ENCODE assay signal across 22 cellular contexts in genomic region chr2:3323360-3324035, GRCh38.
"Had no signal": no experiment of that assay in that cellular context is flagged by ENCODE, and none has a peak within 500 bp of the region (broad histone marks: within the 10 kb centered on the region; RNA-seq: fewer than 3 reads in every experiment).

No MANE protein-coding gene starts in this region.

- H3K4me3 Mint-ChIP-seq: activated B cell treated with CpG ODN at 0.5 μM for 24 hours; activated CD4-positive, alpha-beta memory T cell treated with anti-CD3 and anti-CD28 coated beads, Interleukin-2, amount 10 ng/mL, durations not matched to agents 7 days and 5 days; activated CD4-positive, alpha-beta T cell treated with anti-CD3 and anti-CD28 coated beads, Interleukin-2, amount 10 ng/mL, durations not matched to agents 7 days and 5 days; activated naive CD4-positive, alpha-beta T cell treated with anti-CD3 and anti-CD28 coated beads, Interleukin-2, amount 50 U/mL, for 24 hours; activated T-cell treated with anti-CD3 and anti-CD28 coated beads, Interleukin-2, amount 50 U/mL, for 72 hours; T-helper 17 cell had no signal

- DNase-seq: activated B cell treated with CpG ODN at 0.5 μM for 24 hours; activated CD4-positive, alpha-beta memory T cell treated with anti-CD3 and anti-CD28 coated beads, Interleukin-2, amount 10 ng/mL, durations not matched to agents 7 days and 5 days; activated CD4-positive, alpha-beta T cell treated with anti-CD3 and anti-CD28 coated beads for 1 hour; activated CD4-positive, alpha-beta T cell treated with anti-CD3 and anti-CD28 coated beads, Interleukin-2, amount 10 ng/mL, durations not matched to agents 7 days and 5 days; activated naive CD4-positive, alpha-beta T cell; activated T-cell treated with anti-CD3 and anti-CD28 coated beads for 4 hours; activated T-cell treated with anti-CD3 and anti-CD28 coated beads, Interleukin-2, amount 50 U/mL, for 72 hours; central memory CD4-positive, alpha-beta T cell; MG63; NCI-H1105; NCI-H1436 treated with DMSO at 0.1 percent for 48 hours; NCI-H187; NCI-H2081; NCI-H446; NCI-H524; PC-3; SIG-M5; T-helper 17 cell; T-helper 9 cell had no signal

- H3K36me3 ChIP-seq: MG63 had no signal

- H3K4me1 Mint-ChIP-seq: activated B cell treated with CpG ODN at 0.5 μM for 24 hours; activated CD4-positive, alpha-beta memory T cell treated with anti-CD3 and anti-CD28 coated beads, Interleukin-2, amount 10 ng/mL, durations not matched to agents 7 days and 5 days; activated CD4-positive, alpha-beta T cell treated with anti-CD3 and anti-CD28 coated beads, Interleukin-2, amount 10 ng/mL, durations not matched to agents 7 days and 5 days had no signal

- H3K27me3 ChIP-seq: MG63 had no signal

- ATAC-seq: activated T-cell treated with anti-CD3 and anti-CD28 coated beads, Interleukin-2, amount 50 U/mL, for 72 hours; PC-3; T-helper 17 cell had no signal

- H3K27ac ChIP-seq: KMS-11 had no signal

- H3K9me3 Mint-ChIP-seq: activated B cell treated with CpG ODN at 0.5 μM for 24 hours; activated CD4-positive, alpha-beta memory T cell treated with anti-CD3 and anti-CD28 coated beads, Interleukin-2, amount 10 ng/mL, durations not matched to agents 7 days and 5 days; activated CD4-positive, alpha-beta T cell treated with anti-CD3 and anti-CD28 coated beads, Interleukin-2, amount 10 ng/mL, durations not matched to agents 7 days and 5 days; activated naive CD4-positive, alpha-beta T cell treated with anti-CD3 and anti-CD28 coated beads, Interleukin-2, amount 50 U/mL, for 24 hours; activated T-cell treated with anti-CD3 and anti-CD28 coated beads, Interleukin-2, amount 50 U/mL, for 72 hours; activated T-helper 2 cell treated with anti-CD3 and anti-CD28 coated beads, Interferon-gamma antibody, Interleukin-2, Interleukin-4, amounts not matched to agents 10 μg/mL and 5 μg/mL and 100 μg/mL, durations not matched to agents 14 hours and 24 hours and 36 hours had no signal

- H3K4me2 ChIP-seq: KMS-11 had no signal

- H3K27ac Mint-ChIP-seq: activated B cell treated with CpG ODN at 0.5 μM for 24 hours; activated CD4-positive, alpha-beta memory T cell treated with anti-CD3 and anti-CD28 coated beads, Interleukin-2, amount 10 ng/mL, durations not matched to agents 7 days and 5 days; activated CD4-positive, alpha-beta T cell treated with anti-CD3 and anti-CD28 coated beads, Interleukin-2, amount 10 ng/mL, durations not matched to agents 7 days and 5 days; activated naive CD4-positive, alpha-beta T cell treated with anti-CD3 and anti-CD28 coated beads, Interleukin-2, amount 50 U/mL, for 24 hours; activated T-cell treated with anti-CD3 and anti-CD28 coated beads, Interleukin-2, amount 50 U/mL, for 72 hours; activated T-helper 2 cell treated with anti-CD3 and anti-CD28 coated beads, Interferon-gamma antibody, Interleukin-2, Interleukin-4, amounts not matched to agents 10 μg/mL and 5 μg/mL and 100 μg/mL, durations not matched to agents 14 hours and 24 hours and 36 hours; T-helper 17 cell had no signal

- H3K9me3 ChIP-seq: MG63 had no signal

- H3K4me3 ChIP-seq: MG63 had no signal

- H3K27me3 Mint-ChIP-seq: activated B cell treated with CpG ODN at 0.5 μM for 24 hours; activated CD4-positive, alpha-beta memory T cell treated with anti-CD3 and anti-CD28 coated beads, Interleukin-2, amount 10 ng/mL, durations not matched to agents 7 days and 5 days; activated CD4-positive, alpha-beta T cell treated with anti-CD3 and anti-CD28 coated beads, Interleukin-2, amount 10 ng/mL, durations not matched to agents 7 days and 5 days; activated naive CD4-positive, alpha-beta T cell treated with anti-CD3 and anti-CD28 coated beads, Interleukin-2, amount 50 U/mL, for 24 hours; T-helper 17 cell had no signal
